In the genomic region with DNA sequence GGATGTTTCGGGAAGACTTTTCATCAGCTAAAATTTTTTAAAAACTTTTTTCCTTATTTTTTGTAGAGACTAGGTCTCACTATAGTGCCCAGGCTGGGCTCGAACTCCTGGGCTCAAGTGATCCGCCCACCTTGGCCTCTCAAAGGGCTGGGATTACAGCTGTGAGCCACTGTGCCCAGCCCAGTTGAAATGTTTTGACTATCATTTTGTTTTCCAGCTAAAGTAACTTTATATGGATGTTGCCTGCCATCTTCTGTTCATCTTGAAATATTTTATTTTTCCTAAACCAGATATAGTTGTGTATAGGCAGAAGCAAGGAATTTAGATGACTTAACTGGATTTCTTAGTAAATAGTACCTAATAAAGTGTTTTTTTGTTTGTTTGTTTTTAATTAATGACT, we compare ENCODE assay signal across 8 cellular contexts. TPM values are rescaled to one million over a fixed set of nuclear protein-coding genes. Genes with fewer than 3 reads are reported as not detected.
A peak's percentile ranks its signal among the peaks of the same experiment; 100 is the strongest.
DNase-seq lines count a peak whose midpoint lies in the region; ATAC-seq and TF ChIP-seq lines count a peak whose summit lies in the region.
"Had no signal": no experiment of that assay in that cellular context is flagged by ENCODE, and none has a peak within 500 bp of the region (broad histone marks: within the 10 kb centered on the region; RNA-seq: fewer than 3 reads in every experiment).

No MANE protein-coding gene starts in this region.

- in situ Hi-C loops in IMR-90 (cut with MboI; ENCODE audit: low sequenced_read_pairs), result no loop called here

- H2BK20ac ChIP-seq in IMR-90 (ENCODE audit: low read depth, low read length), result no peak overlapping the region

- H3K4me3 ChIP-seq in IMR-90 (ENCODE audit: insufficient read depth, low read depth, low read length) (no peak overlapping the region), stomach smooth muscle (ENCODE audit: low read length in 2 of 2) (no peak overlapping the region)

- POLR2A ChIA-PET in IMR-90 (lab: Charles Lee; ENCODE audit: unreplicated experiment), result interaction anchor here (0.6 to 1.0 kb wide), 3 partner anchors 123 to 1133 kb away, joined by 4 to 19 read pairs (median 6); no protein-coding TSS in a partner anchor

- no peak overlapping the region for H2AFZ ChIP-seq in IMR-90 (replicated peaks; ENCODE audit: low read length, poor library complexity)

- H2BK5ac ChIP-seq in IMR-90 (ENCODE audit: low read depth, low read length, poor library complexity, severe bottlenecking), result no peak overlapping the region

- no peaks in the 10 kb centered on the region for H3K27me3 ChIP-seq in IMR-90 (ENCODE audit: control insufficient read depth, insufficient read depth, low read length)
- H3K27me3 ChIP-seq in stomach smooth muscle (ENCODE audit: control insufficient read depth in 1 of 2, insufficient read depth in 2 of 2, low read length in 2 of 2), result no peaks in the 10 kb centered on the region

- H3K4ac ChIP-seq in IMR-90 (ENCODE audit: low read depth, low read length), result no peak overlapping the region

- H3K9me1 ChIP-seq in IMR-90 (ENCODE audit: insufficient read depth, low read length), result 0 out of 2 replicates have a peak, but pooled peaks cover 4% of the 10 kb centered on the region

- dilution Hi-C loops in IMR-90 (cut with HindIII; ENCODE audit: low sequenced_read_pairs, unreplicated experiment), result no loop called here

- no peak overlapping the region for H3K56ac ChIP-seq in IMR-90 (ENCODE audit: extremely low read depth, insufficient read depth, low read length)

- no peaks in the 10 kb centered on the region for H4K20me1 ChIP-seq in IMR-90 (ENCODE audit: insufficient read depth, low read length)

- H2AK5ac ChIP-seq in IMR-90 (ENCODE audit: low read depth, low read length), result no peak overlapping the region

- H4K91ac ChIP-seq in IMR-90 (ENCODE audit: insufficient read depth, low read depth, low read length), result no peak overlapping the region

- WGBS in IMR-90 (ENCODE audit: extremely low coverage in 2 of 2, insufficient read length in 1 of 2), 2 experiments, result no CpG with 5 or more reads among the region's 3 CpGs

- no peaks in the 10 kb centered on the region for H3K9me3 ChIP-seq in IMR-90 (ENCODE audit: control insufficient read depth, insufficient read depth, low read length)
- H3K9me3 ChIP-seq in stomach smooth muscle (ENCODE audit: control insufficient read depth in 2 of 2, low read length in 2 of 2), result no peaks in the 10 kb centered on the region

- TF ChIP-seq POLR2A in IMR-90 (IDR thresholded peaks at IDR 0.05; ENCODE audit: low read depth, low read length), result no peak

- H3K4me2 ChIP-seq in IMR-90 (ENCODE audit: low read depth, low read length), result no peak overlapping the region

- H3K23ac ChIP-seq in IMR-90 (ENCODE audit: low read depth, low read length), result no peak overlapping the region

- no peak overlapping the region; the same call in 1 of the 2 replicates for H3K18ac ChIP-seq in IMR-90 (ENCODE audit: low read depth, low read length)

- peak; percentile 62 for TF ChIP-seq RAD21 in IMR-90 (IDR thresholded peaks at IDR 0.05; ENCODE audit: low read length)

- H3K14ac ChIP-seq in IMR-90 (replicated peaks; ENCODE audit: low read depth, low read length), result no peak overlapping the region

- 0 out of 3 replicates have a peak overlapping the region, but pooled peaks have one; percentile 25 for H2BK15ac ChIP-seq in IMR-90 (ENCODE audit: low read depth, low read length)

- H3K36me3 ChIP-seq in IMR-90 (ENCODE audit: control insufficient read depth, insufficient read depth, low read length) (peaks cover 4% of the 10 kb centered on the region; the same call in 1 of the 2 replicates), stomach smooth muscle (ENCODE audit: control insufficient read depth in 2 of 2, insufficient read depth in 2 of 2, low read length in 2 of 2) (peaks cover 0 to 3% of the 10 kb centered on the region in 2 donors)

- H2AK9ac ChIP-seq in IMR-90 (replicated peaks; ENCODE audit: low read depth, low read length, poor library complexity), result no peak overlapping the region

- peak; percentile 54 for TF ChIP-seq CTCF in IMR-90 (conservative IDR thresholded peaks at IDR 0.05; ENCODE audit: low read depth, low read length)

- no peak overlapping the region for H3K9ac ChIP-seq in IMR-90 (ENCODE audit: low read depth, low read length)
- peak overlapping the region in 1 of 2 donors; percentile 29 for H3K9ac ChIP-seq in stomach smooth muscle (ENCODE audit: low read length in 2 of 2)

- DNase-seq in IMR-90, result peak; percentile 73
- DNase-seq in amniotic epithelial cell (ENCODE audit: low read depth), result peak; percentile 61
- DNase-seq in left cardiac atrium, result peak; percentile 48
- DNase-seq in NCI-H1930 (lab: John Stamatoyannopoulos, UW), result no peak
- DNase-seq in NAMALWA (ENCODE audit: low spot score), result no peak
- no peak for DNase-seq in NCI-H1092 (lab: John Stamatoyannopoulos, UW)
- DNase-seq: NCI-H1694 had no signal

- H3K4me1 ChIP-seq in IMR-90 (ENCODE audit: control insufficient read depth, insufficient read depth, low read length), result peaks cover 2% of the 10 kb centered on the region; the same call in 1 of the 2 replicates
- no peaks in the 10 kb centered on the region for H3K4me1 ChIP-seq in stomach smooth muscle (ENCODE audit: control insufficient read depth, insufficient read depth, low read length)

- H4K5ac ChIP-seq in IMR-90 (ENCODE audit: low read depth, low read length), result no peak overlapping the region

- intact Hi-C loops in IMR-90 (cut with micrococcal nuclease) (loop anchor here (1.0 kb wide), 1 partner anchor 136 kb away; no protein-coding TSS in a partner anchor), left cardiac atrium (cut with DNase I) (loop anchor here in 1 of 2 donors (2.0 kb wide), 1 partner anchor 136 kb away; no protein-coding TSS in a partner anchor)

- H4K8ac ChIP-seq in IMR-90 (ENCODE audit: low read depth in 2 of 2, low read length in 2 of 2), result no peak overlapping the region; a peak in 1 of 4 replicates

- H3K27ac ChIP-seq in IMR-90 (ENCODE audit: insufficient read depth, low read length) (no peak overlapping the region), stomach smooth muscle (ENCODE audit: low read length) (peak overlapping the region; percentile 7)

- BruUV-seq in IMR-90 (replicated peaks; lab: Mats Ljungman, UMichigan), result no TSS peak

- CTCF ChIA-PET in IMR-90 (lab: Yijun Ruan, JAX), result interaction anchor here (0.7 to 2.1 kb wide), 6 partner anchors 31 to 236 kb away, joined by 3 to 5 read pairs (median 3); no protein-coding TSS in a partner anchor

- peaks cover 20 to 24% of the 10 kb centered on the region in 2 experiments for H3K79me1 ChIP-seq in IMR-90 (ENCODE audit: low read depth in 1 of 2, low read length in 2 of 2)

- ATAC-seq in IMR-90 (ENCODE audit: low read depth), result peak; percentile 78
- ATAC-seq in left cardiac atrium, result peak; percentile 78 to 86

- H2BK120ac ChIP-seq in IMR-90 (ENCODE audit: low read depth, low read length), result no peak overlapping the region

TF ChIP-seq in IMR-90, 13 proteins besides CTCF, POLR2A, EP300 and RAD21:
- TF ChIP-seq FOS (IDR thresholded peaks at IDR 0.05; ENCODE audit: low read depth, low read length) (no peak), SMC3 (IDR thresholded peaks at IDR 0.05; ENCODE audit: low read depth, low read length) (peak; percentile 71)

RNA-seq across cellular contexts. Expression of a gene that starts 7.0 kb away (rescaled TPM):
- total RNA-seq in IMR-90 (2012; rRNA removed), result 16.7 and 21.9 TPM in 2 replicates
- polyA plus RNA-seq in IMR-90 (2012; rRNA removed), result 6.6 and 8.5 TPM in 2 replicates
- polyA plus RNA-seq in IMR-90 (2012; cell fraction: cytosol; rRNA removed), result 2.4 and 3.2 TPM in 2 replicates
- polyA plus RNA-seq in IMR-90 (2012; cell fraction: nucleus; rRNA removed; ENCODE audit: low replicate concordance), result 2.4 and 6.0 TPM in 2 replicates
- total RNA-seq in left cardiac atrium, result 10 to 100 TPM; 16.4 to 20.2 TPM

RNA-seq across cellular contexts. Expression of a gene that starts 7.2 kb away (rescaled TPM):
- total RNA-seq in IMR-90 (2012; rRNA removed) (5.7 and 8.6 TPM in 2 replicates), left cardiac atrium (10 to 100 TPM; 12.8 to 13.5 TPM)
- 2.9 and 4.3 TPM in 2 replicates for polyA plus RNA-seq in IMR-90 (2012; rRNA removed)
- 0.33 and 0.35 TPM in 2 replicates for polyA plus RNA-seq in IMR-90 (2012; cell fraction: cytosol; rRNA removed)
- polyA plus RNA-seq in IMR-90 (2012; cell fraction: nucleus; rRNA removed; ENCODE audit: low replicate concordance), result 1.1 and 6.2 TPM in 2 replicates

RNA-seq across cellular contexts. Expression of a gene that starts 58.9 kb away (rescaled TPM):
- total RNA-seq in IMR-90 (2012; rRNA removed), result 3.9 and 6.7 TPM in 2 replicates
- 12.2 and 15.4 TPM in 2 replicates for polyA plus RNA-seq in IMR-90 (2012; rRNA removed)
- polyA plus RNA-seq in IMR-90 (2012; cell fraction: cytosol; rRNA removed), result 4.0 TPM in 2 replicates
- polyA plus RNA-seq in IMR-90 (2012; cell fraction: nucleus; rRNA removed; ENCODE audit: low replicate concordance), result 9.2 and 65.7 TPM in 2 replicates
- 10 to 100 TPM; 20.6 to 25.4 TPM for total RNA-seq in left cardiac atrium

Comparison
In these comparisons a context has a peak if more than half of its experiments do, and no peak if none do; other contexts are left out.
1. DNase-seq: peak in IMR-90 (single experiment), amniotic epithelial cell (single experiment) and left cardiac atrium (single experiment); none in NCI-H1930 (0 of 2), NAMALWA (single experiment) and NCI-H1092 (single experiment).